Comparison of ENCODE assay signal across 30 cellular contexts in genomic region chr19:32138416-32138815, GRCh38.
A peak's percentile ranks its signal among the peaks of the same experiment; 100 is the strongest.
DNase-seq lines count a peak whose midpoint lies in the region; ATAC-seq, FAIRE-seq and TF ChIP-seq lines count a peak whose summit lies in the region.
"Had no signal": no experiment of that assay in that cellular context is flagged by ENCODE, and none has a peak within 500 bp of the region (broad histone marks: within the 10 kb centered on the region; RNA-seq: fewer than 3 reads in every experiment).

No MANE protein-coding gene starts in this region.

- no peak overlapping the region for H3K27ac ChIP-seq in HepG2 (ENCODE audit: extremely low read length, insufficient read depth, low read length)
- H3K27ac ChIP-seq in right lobe of liver, result no peak overlapping the region
- no peak overlapping the region for H3K27ac ChIP-seq in left lung
- H3K27ac ChIP-seq: coronary artery, neutrophil, psoas muscle, SJSA1, tibial nerve had no signal

- no peak for TF ChIP-seq RAD21 in HepG2 (CRISPR knock-in tag; IDR thresholded peaks at IDR 0.05)

- no peak for ATAC-seq in HepG2
- no peak for ATAC-seq in right lobe of liver
- no peak for ATAC-seq in HG02970 (IDR thresholded peaks at IDR 0.05; ENCODE audit: low FRiP score, unreplicated experiment)
- no peak for ATAC-seq in HG02884 (IDR thresholded peaks at IDR 0.05; ENCODE audit: unreplicated experiment)
- ATAC-seq in left lung, result no peak
- ATAC-seq: psoas muscle; stimulated activated effector memory CD8-positive, alpha-beta T cell treated with anti-CD3 and anti-CD28 coated beads, Interleukin-12 subunit alpha, Interleukin-12 subunit beta, amount 100 ng/mL, for 72 hours; T-helper 17 cell had no signal

- no peak for TF ChIP-seq EP300 in HepG2 (IDR thresholded peaks at IDR 0.05; ENCODE audit: low read depth in 2 of 2, low read length in 2 of 2)
- no peak for TF ChIP-seq EP300 in HepG2 (CRISPR knock-in tag; IDR thresholded peaks at IDR 0.05; ENCODE audit: borderline replicate concordance)

- intact Hi-C loops in HepG2 (cut with micrococcal nuclease; ENCODE audit: unreplicated experiment) (no loop called here), right lobe of liver (cut with DNase I) (no loop called here), left lung (cut with DNase I) (no loop called here)

- TF ChIP-seq POLR2A in HepG2 (IDR thresholded peaks at IDR 0.05; ENCODE audit: insufficient read depth in 1 of 2, low read depth in 2 of 2, low read length in 2 of 2) (no peak), right lobe of liver (IDR thresholded peaks at IDR 0.05) (no peak), NB4 (IDR thresholded peaks at IDR 0.05; ENCODE audit: extremely low read depth, insufficient read length) (no peak)

- peaks cover under 1% of the 10 kb centered on the region for H3K36me3 Mint-ChIP-seq in glutamatergic neuron (ENCODE audit: unreplicated experiment)
- no peaks in the 10 kb centered on the region for H3K36me3 Mint-ChIP-seq in type B pancreatic cell
- H3K36me3 Mint-ChIP-seq: stimulated activated effector memory CD8-positive, alpha-beta T cell treated with anti-CD3 and anti-CD28 coated beads, Interleukin-12 subunit alpha, Interleukin-12 subunit beta, amount 100 ng/mL, for 72 hours had no signal

- H3K4me2 ChIP-seq in HepG2 (ENCODE audit: low read depth, low read length), result no peak overlapping the region

- H3K27ac Mint-ChIP-seq in glutamatergic neuron (ENCODE audit: unreplicated experiment) (no peak overlapping the region), type B pancreatic cell (no peak overlapping the region)
- H3K27ac Mint-ChIP-seq: activated CD4-positive, alpha-beta memory T cell treated with anti-CD3 and anti-CD28 coated beads, Interleukin-2, amount 10 ng/mL, durations not matched to agents 7 days and 5 days; activated T-helper 1 cell treated with anti-CD3 and anti-CD28 coated beads, Interleukin-12 subunit alpha, Interleukin-12 subunit beta, Interleukin-2, Interleukin-4 antibody, amounts not matched to agents 30 ng/mL and 10 ng/mL and 1 ng/mL, durations not matched to agents 14 hours and 24 hours and 36 hours; stimulated activated effector memory CD8-positive, alpha-beta T cell treated with anti-CD3 and anti-CD28 coated beads, Interleukin-12 subunit alpha, Interleukin-12 subunit beta, amount 100 ng/mL, for 72 hours; T-helper 17 cell had no signal

- no peak for FAIRE-seq in HepG2 (lab: Jason Lieb, UNC)
- FAIRE-seq: G401.6 had no signal

- H3K9me3 ChIP-seq in HepG2 (ENCODE audit: low read length) (no peaks in the 10 kb centered on the region), right lobe of liver (no peaks in the 10 kb centered on the region), left lung (no peaks in the 10 kb centered on the region)
- H3K9me3 ChIP-seq: neutrophil, psoas muscle, SJSA1, tibial nerve had no signal

- no peak for TF ChIP-seq CTCF in HepG2 (CRISPR knock-in tag; IDR thresholded peaks at IDR 0.05)
- no peak for TF ChIP-seq CTCF in right lobe of liver (IDR thresholded peaks at IDR 0.05)
- TF ChIP-seq CTCF in NB4 (IDR thresholded peaks at IDR 0.05; ENCODE audit: low read depth, low read length), result peak; percentile 26
- TF ChIP-seq CTCF in glutamatergic neuron (IDR thresholded peaks at IDR 0.05; ENCODE audit: partially characterized antibody, unreplicated experiment), result peak; percentile 28
- peak; percentile 55 for TF ChIP-seq CTCF in type B pancreatic cell (conservative IDR thresholded peaks at IDR 0.05)
- no peak for TF ChIP-seq CTCF in left lung (IDR thresholded peaks at IDR 0.05)

- H3K9ac ChIP-seq in HepG2 (ENCODE audit: insufficient read depth, low read depth, low read length), result no peak overlapping the region

- H3K36me3 ChIP-seq in HepG2 (replicated peaks in 1 of 2; ENCODE audit: control insufficient read depth in 1 of 2, insufficient read depth in 2 of 2, low read length in 2 of 2) (no peaks in the 10 kb centered on the region), right lobe of liver (no peaks in the 10 kb centered on the region), left lung (no peaks in the 10 kb centered on the region)
- H3K36me3 ChIP-seq: neutrophil, SJSA1, tibial nerve had no signal

- H3K4me3 ChIP-seq in HepG2 (replicated peaks in 1 of 3; ENCODE audit: insufficient read depth in 1 of 3, low read depth in 2 of 3, low read length in 3 of 3) (no peak overlapping the region), right lobe of liver (no peak overlapping the region), NB4 (ENCODE audit: low read depth, low read length) (no peak overlapping the region), left lung (no peak overlapping the region)
- H3K4me3 ChIP-seq: coronary artery, psoas muscle, SJSA1, tibial nerve had no signal

- no peaks in the 10 kb centered on the region for H4K20me1 ChIP-seq in HepG2 (ENCODE audit: insufficient read depth, low read length)

- in situ Hi-C loops in HepG2 (cut with HindIII; ENCODE audit: extremely low pct_ligation_motif_present, low pct_unique_long_range_greater_than_20kb), result no loop called here

- no peaks in the 10 kb centered on the region; a peak in 1 of 5 replicates for H3K27me3 ChIP-seq in HepG2 (ENCODE audit: control insufficient read depth in 1 of 2, insufficient read depth in 2 of 2, low read length in 2 of 2)
- no peaks in the 10 kb centered on the region for H3K27me3 ChIP-seq in right lobe of liver
- H3K27me3 ChIP-seq in left lung, result no peaks in the 10 kb centered on the region
- H3K27me3 ChIP-seq: neutrophil, SJSA1, tibial nerve had no signal

- H3K4me1 Mint-ChIP-seq in glutamatergic neuron (ENCODE audit: low read depth, unreplicated experiment) (peaks cover 1% of the 10 kb centered on the region), type B pancreatic cell (ENCODE audit: unreplicated experiment) (no peaks in the 10 kb centered on the region)
- H3K4me1 Mint-ChIP-seq: activated CD4-positive, alpha-beta memory T cell treated with anti-CD3 and anti-CD28 coated beads, Interleukin-2, amount 10 ng/mL, durations not matched to agents 7 days and 5 days; stimulated activated effector memory CD8-positive, alpha-beta T cell treated with anti-CD3 and anti-CD28 coated beads, Interleukin-12 subunit alpha, Interleukin-12 subunit beta, amount 100 ng/mL, for 72 hours; T-helper 17 cell had no signal

- no peak overlapping the region for H3K4me3 Mint-ChIP-seq in glutamatergic neuron (ENCODE audit: unreplicated experiment)
- H3K4me3 Mint-ChIP-seq in type B pancreatic cell, result no peak overlapping the region
- H3K4me3 Mint-ChIP-seq: activated CD4-positive, alpha-beta memory T cell treated with anti-CD3 and anti-CD28 coated beads, Interleukin-2, amount 10 ng/mL, durations not matched to agents 7 days and 5 days; activated T-helper 1 cell treated with anti-CD3 and anti-CD28 coated beads, Interleukin-12 subunit alpha, Interleukin-12 subunit beta, Interleukin-2, Interleukin-4 antibody, amounts not matched to agents 30 ng/mL and 10 ng/mL and 1 ng/mL, durations not matched to agents 14 hours and 24 hours and 36 hours; stimulated activated effector memory CD8-positive, alpha-beta T cell treated with anti-CD3 and anti-CD28 coated beads, Interleukin-12 subunit alpha, Interleukin-12 subunit beta, amount 100 ng/mL, for 72 hours; T-helper 17 cell had no signal

- BruUV-seq in HepG2 (replicated peaks; lab: Mats Ljungman, UMichigan), result no TSS peak

- 10% methylated on average over 5 of the region's 5 CpGs for WGBS in HepG2 (ENCODE audit: low lambda C conversion rate)
- WGBS in right lobe of liver (ENCODE audit: insufficient coverage, low coverage, low lambda C conversion rate, missing lambda C conversion rate), result 60% methylated on average over 4 of the region's 5 CpGs

- CTCF ChIA-PET in HepG2 (lab: Yijun Ruan, JAX; ENCODE audit: low intra/inter-chr PET ratio, low total read pairs), result no interaction called here

- H3K79me2 ChIP-seq in HepG2 (ENCODE audit: insufficient read depth, low read length), result no peaks in the 10 kb centered on the region

- H3K4me1 ChIP-seq in HepG2 (ENCODE audit: insufficient read depth, low read length), result no peaks in the 10 kb centered on the region
- H3K4me1 ChIP-seq in right lobe of liver, result no peaks in the 10 kb centered on the region
- no peaks in the 10 kb centered on the region for H3K4me1 ChIP-seq in left lung
- H3K4me1 ChIP-seq: psoas muscle, tibial nerve had no signal

- H3K27me3 Mint-ChIP-seq in glutamatergic neuron (ENCODE audit: unreplicated experiment) (peaks cover 6% of the 10 kb centered on the region), type B pancreatic cell (no peaks in the 10 kb centered on the region)
- H3K27me3 Mint-ChIP-seq: activated CD4-positive, alpha-beta memory T cell treated with anti-CD3 and anti-CD28 coated beads, Interleukin-2, amount 10 ng/mL, durations not matched to agents 7 days and 5 days had no signal

- POLR2A ChIA-PET in HepG2 (lab: Yijun Ruan, JAX), result no interaction called here

- DNase-seq in HepG2 (ENCODE audit: low spot score) (no peak), right lobe of liver (no peak), NB4 (ENCODE audit: low read depth) (peak; percentile 1), glutamatergic neuron (no peak), type B pancreatic cell (ENCODE audit: extremely low spot score, unreplicated experiment) (no peak), left lung (no peak)
- DNase-seq: activated CD4-positive, alpha-beta memory T cell treated with anti-CD3 and anti-CD28 coated beads, Interleukin-2, amount 10 ng/mL, durations not matched to agents 7 days and 5 days; activated CD4-positive, CD25-positive, alpha-beta regulatory T cell treated with anti-CD3 and anti-CD28 coated beads, Interleukin-2, amount 50 U/mL, for 72 hours; activated CD8-positive, alpha-beta memory T cell treated with anti-CD3 and anti-CD28 coated beads, Interleukin-2, amount 50 U/mL, for 48 hours; activated naive CD4-positive, alpha-beta T cell treated with Interleukin-2 at 50 U/mL for 16 hours; caudate nucleus; DMS153; effector CD8-positive, alpha-beta T cell; islet precursor cell; NCI-H1092; NCI-H1694 treated with DMSO at 0.1 percent for 48 hours; NCI-H446 treated with DMSO at 0.1 percent for 48 hours; NCI-H82; psoas muscle; stimulated activated CD4-positive, alpha-beta T cell treated with anti-CD3 and anti-CD28 coated beads, Interleukin-15, amount 100 ng/mL, for 24 hours; T-helper 17 cell had no signal

- H2AFZ ChIP-seq in HepG2 (ENCODE audit: low read length), result no peak overlapping the region

- peaks cover 3% of the 10 kb centered on the region for H3K9me3 Mint-ChIP-seq in glutamatergic neuron (ENCODE audit: unreplicated experiment)
- no peaks in the 10 kb centered on the region for H3K9me3 Mint-ChIP-seq in type B pancreatic cell
- H3K9me3 Mint-ChIP-seq: activated CD4-positive, alpha-beta memory T cell treated with anti-CD3 and anti-CD28 coated beads, Interleukin-2, amount 10 ng/mL, durations not matched to agents 7 days and 5 days; activated T-helper 1 cell treated with anti-CD3 and anti-CD28 coated beads, Interleukin-12 subunit alpha, Interleukin-12 subunit beta, Interleukin-2, Interleukin-4 antibody, amounts not matched to agents 30 ng/mL and 10 ng/mL and 1 ng/mL, durations not matched to agents 14 hours and 24 hours and 36 hours; stimulated activated effector memory CD8-positive, alpha-beta T cell treated with anti-CD3 and anti-CD28 coated beads, Interleukin-12 subunit alpha, Interleukin-12 subunit beta, amount 100 ng/mL, for 72 hours had no signal

Comparison
In these comparisons a context has a peak if more than half of its experiments do, and no peak if none do; other contexts are left out.
1. CTCF ChIP-seq: peak in NB4 (single experiment), glutamatergic neuron (single experiment) and type B pancreatic cell (single experiment); none in HepG2 (single experiment), right lobe of liver (0 of 4) and left lung (0 of 2).